Comparison of ENCODE assay signal across 8 cellular contexts in the genomic region with DNA sequence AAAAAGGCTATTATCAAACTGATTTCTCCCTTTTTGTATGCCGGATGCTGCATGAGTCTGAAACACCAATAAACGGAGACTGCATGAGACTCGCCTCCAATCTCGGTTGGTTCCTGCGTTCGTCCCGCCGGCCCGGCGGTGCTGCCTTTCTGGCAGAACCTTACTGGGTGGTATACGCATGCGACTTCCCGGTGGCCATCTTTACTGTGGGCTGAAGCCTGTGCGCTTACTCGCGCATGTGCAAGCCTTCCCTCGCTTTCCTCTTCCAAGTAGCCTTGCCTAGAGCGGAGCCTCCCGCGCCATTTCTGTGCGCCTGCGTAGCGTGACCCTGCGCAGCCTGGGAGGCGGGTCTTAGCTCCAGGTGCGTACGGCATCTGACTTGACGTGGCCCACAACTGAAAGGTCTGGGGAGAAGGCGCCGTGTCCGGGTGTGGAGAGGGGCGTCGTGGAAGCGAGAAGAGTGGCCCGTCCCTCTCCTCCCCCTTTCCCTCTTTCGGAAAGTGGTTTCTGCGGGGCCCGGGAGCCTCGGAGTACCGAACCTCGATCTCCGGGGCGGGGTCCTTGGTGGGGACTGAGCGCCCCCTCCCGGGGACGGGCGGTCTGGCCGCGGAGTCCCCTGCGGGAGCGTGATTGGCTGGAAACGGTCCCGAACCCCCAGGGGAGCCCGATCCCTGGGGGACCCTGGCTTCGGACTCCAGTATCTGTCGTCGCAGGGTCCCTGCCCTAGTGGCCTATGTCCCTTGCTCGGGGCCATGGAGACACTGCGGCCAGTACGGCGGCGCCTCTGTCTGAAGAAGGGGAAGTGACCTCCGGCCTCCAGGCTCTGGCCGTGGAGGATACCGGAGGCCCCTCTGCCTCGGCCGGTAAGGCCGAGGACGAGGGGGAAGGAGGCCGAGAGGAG.
DNase-seq lines count a peak whose midpoint lies in the region; ATAC-seq lines count a peak whose summit lies in the region.

A gene (plus strand): TSS at position 360 of the 901 bp plus-strand sequence. CDS start 374 bp downstream, at position 734.

- H3K27ac ChIP-seq in effector memory CD4-positive, alpha-beta T cell (ENCODE audit: insufficient read depth, low read length, poor library complexity, severe bottlenecking): peak within 1 kb of the TSS; percentile 84

- H3K36me3 ChIP-seq in effector memory CD4-positive, alpha-beta T cell (ENCODE audit: control insufficient read depth, insufficient read depth, low read length): peaks cover 13% of the 10 kb centered on the region

- H3K27me3 ChIP-seq in effector memory CD4-positive, alpha-beta T cell (replicated peaks; ENCODE audit: control insufficient read depth, insufficient read depth, low read length, poor library complexity, severe bottlenecking): no peaks in the 10 kb centered on the region

- H3K4me1 ChIP-seq in effector memory CD4-positive, alpha-beta T cell (ENCODE audit: control insufficient read depth, insufficient read depth, low read length, poor library complexity, severe bottlenecking): peaks cover 54% of the 10 kb centered on the region

- H3K9me3 ChIP-seq in effector memory CD4-positive, alpha-beta T cell (ENCODE audit: control insufficient read depth, low read length): no peaks in the 10 kb centered on the region

- peak; percentile 55 for ATAC-seq in GM19463 (IDR thresholded peaks at IDR 0.05; ENCODE audit: unreplicated experiment)

- H3K4me3 ChIP-seq in effector memory CD4-positive, alpha-beta T cell (ENCODE audit: insufficient read depth, low read depth, low read length, poor library complexity, severe bottlenecking): peak within 1 kb of the TSS; percentile 83

- DNase-seq in CMK (ENCODE audit: low read depth) (peak; percentile 97), HS-27A (ENCODE audit: low read depth) (peak; percentile 99), NK-92 (lab: John Stamatoyannopoulos, UW; ENCODE audit: unreplicated experiment) (peak; percentile 83), medulla oblongata (ENCODE audit: extremely low spot score) (peak; percentile 98)
- peak; percentile 98 for DNase-seq in activated CD8-positive, alpha-beta memory T cell treated with anti-CD3 and anti-CD28 coated beads for 24 hours
- DNase-seq in effector memory CD4-positive, alpha-beta T cell: peak; percentile 98 to 99 (median 98)
- peak; percentile 91 for DNase-seq in stimulated activated CD8-positive, alpha-beta memory T cell treated with anti-CD3 and anti-CD28 coated beads, Interleukin-12 subunit alpha, Interleukin-12 subunit beta, amount 100 ng/mL, for 24 hours (ENCODE audit: extremely low read depth)

Comparison
In these comparisons a context has a peak if more than half of its experiments do, and no peak if none do; other contexts are left out.
1. Peak in every context shown above with its lines: DNase-seq, ATAC-seq, H3K4me3 ChIP-seq and H3K27ac ChIP-seq.